In the genomic region with DNA sequence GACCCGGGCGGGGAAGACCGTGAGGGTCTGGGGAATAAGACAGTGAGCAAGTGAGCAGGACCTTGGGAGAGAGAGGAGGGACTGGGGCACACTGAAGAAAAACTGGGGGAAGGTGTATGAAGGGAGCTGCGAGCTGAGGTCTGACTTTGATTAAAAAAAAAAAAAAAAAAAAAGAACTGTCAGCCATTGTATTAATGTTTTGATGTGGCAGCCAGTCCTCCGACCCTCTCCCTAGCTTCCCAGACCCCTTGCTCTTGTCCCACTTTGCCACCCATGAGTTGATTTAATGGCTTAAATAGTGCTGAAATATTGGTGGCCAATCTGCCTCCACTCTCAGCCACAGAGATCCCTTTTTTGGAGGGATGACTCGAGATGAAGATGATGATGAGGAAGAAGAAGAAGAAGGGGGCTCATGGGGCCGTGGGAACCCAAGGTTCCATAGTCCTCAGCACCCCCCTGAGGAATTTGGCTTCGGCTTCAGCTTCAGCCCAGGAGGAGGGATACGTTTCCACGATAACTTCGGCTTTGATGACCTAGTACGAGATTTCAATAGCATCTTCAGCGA, we compare ENCODE assay signal across 7 cellular contexts. TPM values are rescaled to one million over a fixed set of nuclear protein-coding genes. Genes with fewer than 3 reads are reported as not detected.
A peak's percentile ranks its signal among the peaks of the same experiment; 100 is the strongest.
DNase-seq lines count a peak whose midpoint lies in the region; ATAC-seq lines count a peak whose summit lies in the region.

No MANE protein-coding gene starts in this region.

- H3K4me3 Mint-ChIP-seq in activated naive CD8-positive, alpha-beta T cell treated with anti-CD3 and anti-CD28 coated beads for 36 hours, result peak overlapping the region; percentile 94

- no peak for DNase-seq in activated naive CD8-positive, alpha-beta T cell treated with anti-CD3 and anti-CD28 coated beads for 36 hours
- DNase-seq in iPS-NIHi11 (ENCODE audit: low spot score), result peak; percentile 26
- no peak for DNase-seq in A172 (ENCODE audit: low spot score)
- no peak for DNase-seq in NCI-H1417 treated with DMSO at 0.1 percent for 48 hours (lab: John Stamatoyannopoulos, UW)

- H3K27ac ChIP-seq in HUES48 (ENCODE audit: low read depth, low read length), result peak overlapping the region; percentile 82
- peak overlapping the region; percentile 86 for H3K27ac ChIP-seq in stomach smooth muscle (ENCODE audit: low read length)

- no peaks in the 10 kb centered on the region; the same call in 1 of the 2 replicates for H3K4me1 ChIP-seq in HUES48 (ENCODE audit: control insufficient read depth, insufficient read depth, low read length)
- peaks cover 13% of the 10 kb centered on the region for H3K4me1 ChIP-seq in stomach smooth muscle (ENCODE audit: control insufficient read depth, insufficient read depth, low read length)

- H3K4me1 Mint-ChIP-seq in activated naive CD8-positive, alpha-beta T cell treated with anti-CD3 and anti-CD28 coated beads for 36 hours, result peaks cover 46% of the 10 kb centered on the region

- H3K36me3 ChIP-seq in HUES48 (ENCODE audit: control insufficient read depth, insufficient read depth, low read length), result peaks cover 49% of the 10 kb centered on the region
- peaks cover 26 to 31% of the 10 kb centered on the region in 2 donors for H3K36me3 ChIP-seq in stomach smooth muscle (ENCODE audit: control insufficient read depth in 2 of 2, insufficient read depth in 2 of 2, low read length in 2 of 2)

- H3K27me3 ChIP-seq in HUES48 (ENCODE audit: control insufficient read depth, insufficient read depth, low read length) (no peaks in the 10 kb centered on the region), stomach smooth muscle (ENCODE audit: control insufficient read depth in 1 of 2, insufficient read depth in 2 of 2, low read length in 2 of 2) (no peaks in the 10 kb centered on the region)

- H3K9me3 Mint-ChIP-seq in activated naive CD8-positive, alpha-beta T cell treated with anti-CD3 and anti-CD28 coated beads for 36 hours, result no peaks in the 10 kb centered on the region

- ATAC-seq in HG03354 (IDR thresholded peaks at IDR 0.05; ENCODE audit: poor library complexity, severe bottlenecking, unreplicated experiment), result no peak

- H3K9ac ChIP-seq in HUES48 (ENCODE audit: low read depth, low read length), result peak overlapping the region; percentile 87
- peak overlapping the region; percentile 99 to 100 for H3K9ac ChIP-seq in stomach smooth muscle (ENCODE audit: low read length in 2 of 2)

- H3K27me3 Mint-ChIP-seq in activated naive CD8-positive, alpha-beta T cell treated with anti-CD3 and anti-CD28 coated beads for 36 hours, result no peaks in the 10 kb centered on the region

- H3K27ac Mint-ChIP-seq in activated naive CD8-positive, alpha-beta T cell treated with anti-CD3 and anti-CD28 coated beads for 36 hours, result peak overlapping the region; percentile 98

- H3K9me3 ChIP-seq in HUES48 (ENCODE audit: control insufficient read depth, insufficient read depth, low read length), result no peaks in the 10 kb centered on the region
- H3K9me3 ChIP-seq in stomach smooth muscle (ENCODE audit: control insufficient read depth in 2 of 2, low read length in 2 of 2), result no peaks in the 10 kb centered on the region

- peaks cover 58% of the 10 kb centered on the region for H3K36me3 Mint-ChIP-seq in activated naive CD8-positive, alpha-beta T cell treated with anti-CD3 and anti-CD28 coated beads for 36 hours

- peak overlapping the region; percentile 95 for H3K4me3 ChIP-seq in HUES48 (ENCODE audit: low read depth, low read length)
- H3K4me3 ChIP-seq in stomach smooth muscle (ENCODE audit: low read length in 2 of 2), result peak overlapping the region; percentile 98 to 99

RNA-seq across cellular contexts. Expression of gene HAX1, which starts 0.7 kb away (rescaled TPM):
- 100 to 1,000 TPM; 167 to 181 TPM for total RNA-seq in activated naive CD8-positive, alpha-beta T cell treated with anti-CD3 and anti-CD28 coated beads for 36 hours
- total RNA-seq in A172 (2014; rRNA removed; shearing (Covaris generic)), result 210 and 220 TPM in 2 replicates

RNA-seq across cellular contexts. Expression of gene AQP10, which starts 47.8 kb away (rescaled TPM):
- not detected for total RNA-seq in activated naive CD8-positive, alpha-beta T cell treated with anti-CD3 and anti-CD28 coated beads for 36 hours
- total RNA-seq in A172 (2014; rRNA removed; shearing (Covaris generic)), result not detected in 2 replicates

RNA-seq across cellular contexts. Expression of gene ATP8B2, which starts 52.2 kb away (rescaled TPM):
- 10 to 100 TPM; 64.9 to 66.4 TPM for total RNA-seq in activated naive CD8-positive, alpha-beta T cell treated with anti-CD3 and anti-CD28 coated beads for 36 hours
- total RNA-seq in A172 (2014; rRNA removed; shearing (Covaris generic)), result 93.9 and 129 TPM in 2 replicates

RNA-seq across cellular contexts. Expression of gene UBAP2L, which starts 52.3 kb away (rescaled TPM):
- 100 to 1,000 TPM; 247 to 266 TPM for total RNA-seq in activated naive CD8-positive, alpha-beta T cell treated with anti-CD3 and anti-CD28 coated beads for 36 hours
- 116 and 148 TPM in 2 replicates for total RNA-seq in A172 (2014; rRNA removed; shearing (Covaris generic))
